ENCODE assay signal across 30 cellular contexts in the genomic region with DNA sequence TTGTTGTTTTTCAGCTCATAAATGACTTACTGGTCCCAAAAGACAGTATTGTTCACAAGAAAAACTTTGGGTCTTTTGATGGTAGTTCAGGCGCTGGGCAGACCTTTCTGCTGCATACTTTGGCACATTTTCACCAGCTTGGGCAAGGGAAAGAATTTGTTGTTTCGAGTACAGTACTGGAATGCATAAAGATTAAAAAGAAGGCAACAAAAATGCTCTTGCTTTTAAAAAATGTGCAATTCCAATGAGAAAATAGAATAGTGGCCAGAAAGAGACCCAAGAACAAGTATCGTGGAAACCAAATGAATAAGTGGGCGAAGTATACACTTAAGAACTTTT. TPM values are rescaled to one million over a fixed set of nuclear protein-coding genes. Genes with fewer than 3 reads are reported as not detected.
"Had no signal": no experiment of that assay in that cellular context is flagged by ENCODE, and none has a peak within 500 bp of the region (broad histone marks: within the 10 kb centered on the region; RNA-seq: fewer than 3 reads in every experiment).

No MANE protein-coding gene starts in this region.

- H2AFZ ChIP-seq: parathyroid adenoma had no signal

- H3K4me1 ChIP-seq: esophagus muscularis mucosa, parathyroid adenoma, psoas muscle, sigmoid colon had no signal

- H3K27ac Mint-ChIP-seq: activated naive CD4-positive, alpha-beta T cell treated with anti-CD3 and anti-CD28 coated beads for 36 hours; activated naive CD8-positive, alpha-beta T cell treated with anti-CD3 and anti-CD28 coated beads for 36 hours; dendritic cell treated with granulocyte-macrophage colony-stimulating factor and Interleukin-4, amounts not matched to agents 40 ng/mL and 50 ng/mL, for 4 days; nephron progenitor cell; stimulated activated naive B cell treated with anti-CD40 and anti-IgM and Interleukin-4, amounts not matched to agents 10 μg/mL and 1 μg/mL and 100 μg/mL, for 72 hours; T-helper 1 cell treated with Interleukin-12 subunit alpha and Interleukin-12 subunit beta and Interleukin-4 antibody, amounts not matched to agents 30 μg/mL and 1 μg/mL, for 36 hours had no signal

- H3K9me3 Mint-ChIP-seq: activated naive CD4-positive, alpha-beta T cell treated with anti-CD3 and anti-CD28 coated beads for 36 hours; activated naive CD8-positive, alpha-beta T cell treated with anti-CD3 and anti-CD28 coated beads for 36 hours; dendritic cell treated with granulocyte-macrophage colony-stimulating factor and Interleukin-4, amounts not matched to agents 40 ng/mL and 50 ng/mL, for 4 days; immature natural killer cell; nephron progenitor cell; stimulated activated naive B cell treated with anti-CD40 and anti-IgM and Interleukin-4, amounts not matched to agents 10 μg/mL and 1 μg/mL and 100 μg/mL, for 72 hours; T-helper 1 cell treated with Interleukin-12 subunit alpha and Interleukin-12 subunit beta and Interleukin-4 antibody, amounts not matched to agents 30 μg/mL and 1 μg/mL, for 36 hours had no signal

- H3K27me3 ChIP-seq: ascending aorta, thyroid gland had no signal

- H3K4me2 ChIP-seq: smooth muscle cell had no signal

- H3K9me3 ChIP-seq: ascending aorta, esophagus muscularis mucosa, heart left ventricle, psoas muscle, sigmoid colon, stomach, thyroid gland, upper lobe of right lung had no signal

- H3K36me3 ChIP-seq: ascending aorta, esophagus muscularis mucosa, heart left ventricle, sigmoid colon, stomach, thyroid gland, upper lobe of right lung had no signal

- H3K4me1 Mint-ChIP-seq: activated naive CD8-positive, alpha-beta T cell treated with anti-CD3 and anti-CD28 coated beads for 36 hours; immature natural killer cell; nephron progenitor cell had no signal

- DNase-seq: activated CD4-positive, alpha-beta T cell treated with anti-CD3 and anti-CD28 coated beads for 48 hours; activated CD4-positive, alpha-beta T cell treated with anti-CD3 and anti-CD28 coated beads, Interleukin-2, amount 50 U/mL, for 48 hours; activated CD8-positive, alpha-beta memory T cell treated with anti-CD3 and anti-CD28 coated beads for 24 hours; activated effector memory CD4-positive, alpha-beta T cell treated with Interleukin-2 at 50 U/mL for 16 hours; activated naive CD4-positive, alpha-beta T cell treated with anti-CD3 and anti-CD28 coated beads for 36 hours; activated naive CD8-positive, alpha-beta T cell treated with anti-CD3 and anti-CD28 coated beads for 36 hours; caudate nucleus; effector CD4-positive, alpha-beta T cell; heart left ventricle; hypothalamus; immature natural killer cell; kidney; left colon; mammary epithelial cell; nephron progenitor cell; psoas muscle; sigmoid colon; stimulated activated CD4-positive, alpha-beta T cell treated with anti-CD3 and anti-CD28 coated beads, Interleukin-2, amount 100 ng/mL, for 24 hours; stimulated activated naive B cell treated with anti-CD40 and anti-IgM and Interleukin-4, amounts not matched to agents 10 μg/mL and 1 μg/mL and 100 μg/mL, for 72 hours; T-helper 9 cell; thyroid gland; upper lobe of right lung had no signal

- H3K79me2 ChIP-seq: parathyroid adenoma had no signal

- ATAC-seq: heart left ventricle; psoas muscle; stimulated activated naive B cell treated with anti-CD40 and anti-IgM and Interleukin-4, amounts not matched to agents 10 μg/mL and 1 μg/mL and 100 μg/mL, for 72 hours had no signal

- H3K4me3 Mint-ChIP-seq: activated naive CD4-positive, alpha-beta T cell treated with anti-CD3 and anti-CD28 coated beads for 36 hours; activated naive CD8-positive, alpha-beta T cell treated with anti-CD3 and anti-CD28 coated beads for 36 hours; dendritic cell treated with granulocyte-macrophage colony-stimulating factor and Interleukin-4, amounts not matched to agents 40 ng/mL and 50 ng/mL, for 4 days; immature natural killer cell; nephron progenitor cell; stimulated activated naive B cell treated with anti-CD40 and anti-IgM and Interleukin-4, amounts not matched to agents 10 μg/mL and 1 μg/mL and 100 μg/mL, for 72 hours; T-helper 1 cell treated with Interleukin-12 subunit alpha and Interleukin-12 subunit beta and Interleukin-4 antibody, amounts not matched to agents 30 μg/mL and 1 μg/mL, for 36 hours had no signal

- H3K27ac ChIP-seq: ascending aorta, esophagus muscularis mucosa, heart left ventricle, parathyroid adenoma, psoas muscle, sigmoid colon, upper lobe of right lung, VCaP had no signal

- H3K9ac ChIP-seq: parathyroid adenoma had no signal

- H3K4me3 ChIP-seq: ascending aorta, esophagus muscularis mucosa, heart left ventricle, psoas muscle, sigmoid colon, smooth muscle cell, stomach, thyroid gland, upper lobe of right lung had no signal

- H3K36me3 Mint-ChIP-seq: activated naive CD8-positive, alpha-beta T cell treated with anti-CD3 and anti-CD28 coated beads for 36 hours; immature natural killer cell; stimulated activated naive B cell treated with anti-CD40 and anti-IgM and Interleukin-4, amounts not matched to agents 10 μg/mL and 1 μg/mL and 100 μg/mL, for 72 hours had no signal

RNA-seq across cellular contexts. Expression of a gene that starts 56.0 kb away (rescaled TPM):
- polyA plus RNA-seq: immature natural killer cell, mammary epithelial cell, smooth muscle cell had no signal
